In the genomic region with DNA sequence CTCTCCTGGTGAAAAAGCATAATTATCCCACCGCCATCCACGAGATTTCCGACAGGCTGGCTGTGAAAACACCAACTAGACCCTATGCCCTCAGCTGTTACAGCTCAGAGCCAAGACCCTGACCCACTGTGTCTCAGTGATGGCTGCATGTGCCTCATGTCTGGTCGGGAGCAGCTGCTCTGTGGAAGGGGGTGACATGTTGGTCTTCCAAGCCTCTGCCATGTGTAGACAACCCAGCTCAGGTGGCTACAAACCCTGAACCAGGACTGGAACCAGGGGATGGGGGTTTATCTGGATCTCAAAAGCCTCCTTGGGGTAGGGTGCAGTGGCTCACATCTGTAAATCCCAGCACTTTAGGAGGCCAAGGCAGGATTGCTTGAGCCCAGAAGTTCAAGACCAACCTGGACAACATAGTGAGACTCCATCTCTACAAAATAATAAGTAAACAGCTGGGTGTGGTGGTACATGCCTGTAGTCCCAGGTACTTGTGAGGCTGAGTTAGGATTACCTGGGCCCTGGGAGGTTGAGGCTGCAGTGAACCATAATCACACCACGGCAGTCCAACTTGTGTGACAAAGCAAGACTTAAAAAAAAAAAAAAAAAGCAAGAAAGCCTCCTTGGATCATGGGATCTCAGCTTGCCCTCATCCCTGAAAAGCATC, we compare ENCODE assay signal across 1 cellular context.
TF ChIP-seq lines count a peak whose summit lies in the region.

No MANE protein-coding gene starts in this region.

TF ChIP-seq in HepG2, 621 proteins besides CTCF, POLR2A, EP300 and RAD21 (continued from another document):
- TF ChIP-seq, protein P1, sequence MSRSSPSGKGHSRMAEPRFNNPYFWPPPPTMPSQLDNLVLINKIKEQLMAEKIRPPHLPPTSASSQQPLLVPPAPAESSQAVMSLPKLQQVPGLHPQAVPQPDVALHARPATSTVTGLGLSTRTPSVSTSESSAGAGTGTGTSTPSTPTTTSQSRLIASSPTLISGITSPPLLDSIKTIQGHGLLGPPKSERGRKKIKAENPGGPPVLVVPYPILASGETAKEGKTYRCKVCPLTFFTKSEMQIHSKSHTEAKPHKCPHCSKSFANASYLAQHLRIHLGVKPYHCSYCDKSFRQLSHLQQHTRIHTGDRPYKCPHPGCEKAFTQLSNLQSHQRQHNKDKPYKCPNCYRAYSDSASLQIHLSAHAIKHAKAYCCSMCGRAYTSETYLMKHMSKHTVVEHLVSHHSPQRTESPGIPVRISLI (CRISPR knock-in tag; IDR thresholded peaks at IDR 0.05; ENCODE audit: borderline replicate concordance): no peak
- no peak for TF ChIP-seq ARID4A (CRISPR knock-in tag; IDR thresholded peaks at IDR 0.05; ENCODE audit: borderline replicate concordance)
- TF ChIP-seq, protein P2, sequence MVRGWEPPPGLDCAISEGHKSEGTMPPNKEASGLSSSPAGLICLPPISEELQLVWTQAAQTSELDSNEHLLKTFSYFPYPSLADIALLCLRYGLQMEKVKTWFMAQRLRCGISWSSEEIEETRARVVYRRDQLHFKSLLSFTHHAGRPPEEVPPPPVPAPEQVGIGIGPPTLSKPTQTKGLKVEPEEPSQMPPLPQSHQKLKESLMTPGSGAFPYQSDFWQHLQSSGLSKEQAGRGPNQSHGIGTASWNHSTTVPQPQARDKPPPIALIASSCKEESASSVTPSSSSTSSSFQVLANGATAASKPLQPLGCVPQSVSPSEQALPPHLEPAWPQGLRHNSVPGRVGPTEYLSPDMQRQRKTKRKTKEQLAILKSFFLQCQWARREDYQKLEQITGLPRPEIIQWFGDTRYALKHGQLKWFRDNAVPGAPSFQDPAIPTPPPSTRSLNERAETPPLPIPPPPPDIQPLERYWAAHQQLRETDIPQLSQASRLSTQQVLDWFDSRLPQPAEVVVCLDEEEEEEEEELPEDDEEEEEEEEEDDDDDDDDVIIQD (CRISPR knock-in tag; IDR thresholded peaks at IDR 0.05; ENCODE audit: low read depth): no peak
- no peak for TF ChIP-seq ZNF484 (CRISPR knock-in tag; IDR thresholded peaks at IDR 0.05; ENCODE audit: borderline replicate concordance, low read depth)
